ENCODE assay signal across 10 cellular contexts in the genomic region with DNA sequence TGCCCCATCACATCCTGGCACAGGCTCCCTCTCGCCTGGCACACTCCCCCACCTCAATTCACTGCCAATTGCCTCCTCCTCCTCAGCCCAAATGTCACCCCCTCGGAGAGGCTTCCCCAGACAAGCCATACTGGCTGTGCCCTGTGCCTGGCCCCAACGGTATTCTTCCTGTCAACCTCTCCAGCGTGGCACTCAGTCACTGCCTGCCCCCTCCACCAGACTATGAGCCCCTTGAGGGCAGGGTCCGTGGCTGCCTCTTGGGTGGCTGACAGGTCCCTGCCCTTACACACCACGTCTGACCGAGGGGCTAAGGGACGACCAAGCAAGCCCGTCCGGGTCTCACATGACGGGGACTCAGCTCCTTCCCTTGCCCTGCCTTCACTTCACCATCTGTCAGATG.
A peak's percentile ranks its signal among the peaks of the same experiment; 100 is the strongest.
DNase-seq lines count a peak whose midpoint lies in the region; ATAC-seq and TF ChIP-seq lines count a peak whose summit lies in the region.
"Had no signal": no experiment of that assay in that cellular context is flagged by ENCODE, and none has a peak within 500 bp of the region (broad histone marks: within the 10 kb centered on the region; RNA-seq: fewer than 3 reads in every experiment).

No MANE protein-coding gene starts in this region.

- H3K27me3 ChIP-seq in IMR-90 (ENCODE audit: control insufficient read depth, insufficient read depth, low read length) (no peaks in the 10 kb centered on the region), lung (ENCODE audit: control insufficient read depth, insufficient read depth) (no peaks in the 10 kb centered on the region)

- ATAC-seq in IMR-90 (ENCODE audit: low read depth) (no peak), lung (ENCODE audit: insufficient read depth, low FRiP score) (no peak), HG03135 (IDR thresholded peaks at IDR 0.05; ENCODE audit: unreplicated experiment) (no peak)
- ATAC-seq: activated naive CD8-positive, alpha-beta T cell treated with anti-CD3 and anti-CD28 coated beads, Interleukin-2, amount 50 U/mL, for 24 hours had no signal

- DNase-seq in IMR-90 = no peak
- DNase-seq in lung (ENCODE audit: low spot score) = no peak
- no peak for DNase-seq in SKM-1 (lab: John Stamatoyannopoulos, UW; ENCODE audit: unreplicated experiment)
- no peak for DNase-seq in OCI-M2 (lab: John Stamatoyannopoulos, UW; ENCODE audit: unreplicated experiment)
- DNase-seq in stimulated activated CD8-positive, alpha-beta memory T cell treated with anti-CD3 and anti-CD28 coated beads, Interleukin-4, amount 100 ng/mL, for 48 hours = no peak
- DNase-seq: activated CD4-positive, alpha-beta T cell treated with anti-CD3 and anti-CD28 coated beads for 1 hour; activated naive CD8-positive, alpha-beta T cell treated with anti-CD3 and anti-CD28 coated beads, Interleukin-2, amount 50 U/mL, for 24 hours had no signal

- H3K4me2 ChIP-seq in IMR-90 (ENCODE audit: low read depth, low read length) = no peak overlapping the region

- peaks cover 8% of the 10 kb centered on the region; the same call in 1 of the 2 replicates for H4K20me1 ChIP-seq in IMR-90 (ENCODE audit: insufficient read depth, low read length)

- dilution Hi-C loops in IMR-90 (cut with HindIII; ENCODE audit: low sequenced_read_pairs, unreplicated experiment) = no loop called here

- 0 out of 2 replicates have a peak overlapping the region, but pooled peaks have one; percentile 22 for H3K9ac ChIP-seq in IMR-90 (ENCODE audit: low read depth, low read length)

- no TSS peak for BruUV-seq in IMR-90 (replicated peaks; lab: Mats Ljungman, UMichigan)

- no peak overlapping the region; the same call in 1 of the 2 replicates for H3K14ac ChIP-seq in IMR-90 (replicated peaks; ENCODE audit: low read depth, low read length)

- peaks cover 37 to 92% of the 10 kb centered on the region in 2 experiments for H3K79me1 ChIP-seq in IMR-90 (ENCODE audit: low read depth in 1 of 2, low read length in 2 of 2)

- in situ Hi-C loops in IMR-90 (cut with MboI; ENCODE audit: low sequenced_read_pairs) = no loop called here

- H3K4me3 ChIP-seq in IMR-90 (ENCODE audit: insufficient read depth, low read depth, low read length) = no peak overlapping the region
- H3K4me3 ChIP-seq in lung = no peak overlapping the region
- no peak overlapping the region for H3K4me3 ChIP-seq in skin epidermis

- peak overlapping the region; percentile 67; the same call in 1 of the 2 replicates for H4K91ac ChIP-seq in IMR-90 (ENCODE audit: insufficient read depth, low read depth, low read length)

- peak overlapping the region; percentile 41 for H3K4ac ChIP-seq in IMR-90 (ENCODE audit: low read depth, low read length)

- H3K27ac ChIP-seq in IMR-90 (ENCODE audit: insufficient read depth, low read length) (peak overlapping the region; percentile 50; the same call in 1 of the 2 replicates), angular gyrus (ENCODE audit: low read depth, low read length) (peak overlapping the region; percentile 67), lung (ENCODE audit: low read depth in 1 of 2, low read length in 1 of 2) (peak overlapping the region; percentile 26 to 93), skin epidermis (peak overlapping the region in 16 of 21 experiments; percentile 9 to 89 (median 70))

- H3K9me1 ChIP-seq in IMR-90 (ENCODE audit: insufficient read depth, low read length) = peaks cover 41% of the 10 kb centered on the region

- H3K4me1 ChIP-seq in IMR-90 (ENCODE audit: control insufficient read depth, insufficient read depth, low read length) (peaks cover 66% of the 10 kb centered on the region), lung (ENCODE audit: control insufficient read depth in 2 of 2, insufficient read depth in 2 of 2, low read length in 2 of 2) (peaks cover 31 to 34% of the 10 kb centered on the region in 2 donors)

- H2BK5ac ChIP-seq in IMR-90 (ENCODE audit: low read depth, low read length, poor library complexity, severe bottlenecking) = peak overlapping the region; percentile 36

- H2AK5ac ChIP-seq in IMR-90 (ENCODE audit: low read depth, low read length) = peak overlapping the region; percentile 89

- peak overlapping the region; percentile 40; the same call in 1 of the 2 replicates for H4K5ac ChIP-seq in IMR-90 (ENCODE audit: low read depth, low read length)

- H3K18ac ChIP-seq in IMR-90 (ENCODE audit: low read depth, low read length) = peak overlapping the region; percentile 22; the same call in 1 of the 2 replicates

- peak overlapping the region; percentile 20; the same call in 1 of the 3 replicates for H2BK15ac ChIP-seq in IMR-90 (ENCODE audit: low read depth, low read length)

- H2BK20ac ChIP-seq in IMR-90 (ENCODE audit: low read depth, low read length) = peak overlapping the region; percentile 2; the same call in 1 of the 2 replicates

- intact Hi-C loops in IMR-90 (cut with micrococcal nuclease) = no loop called here

- TF ChIP-seq CTCF in IMR-90 (conservative IDR thresholded peaks at IDR 0.05; ENCODE audit: low read depth, low read length) (no peak), lung (IDR thresholded peaks at IDR 0.05; ENCODE audit: control extremely low read depth, extremely low read depth) (no peak)

- peak overlapping the region; percentile 31; the same call in 1 of the 2 replicates for H2BK120ac ChIP-seq in IMR-90 (ENCODE audit: low read depth, low read length)

- CTCF ChIA-PET in IMR-90 (lab: Yijun Ruan, JAX) = no interaction called here

- no peak for TF ChIP-seq RAD21 in IMR-90 (IDR thresholded peaks at IDR 0.05; ENCODE audit: low read length)

- H3K9me3 ChIP-seq in IMR-90 (ENCODE audit: control insufficient read depth, insufficient read depth, low read length) (no peaks in the 10 kb centered on the region), lung (ENCODE audit: control insufficient read depth in 2 of 2, insufficient read depth in 1 of 2, low read length in 1 of 2) (no peaks in the 10 kb centered on the region)

- POLR2A ChIA-PET in IMR-90 (lab: Charles Lee; ENCODE audit: unreplicated experiment) = no interaction called here

- WGBS in IMR-90 (ENCODE audit: extremely low coverage in 2 of 2, insufficient read length in 1 of 2), 2 experiments = 74% methylated on average over 5 of the region's 11 CpGs; no CpG with 5 or more reads in 1 of the 2 experiments
- WGBS in lung, 2 donors = 61 to 67% methylated on average over 11 of the region's 11 CpGs

- peak overlapping the region; percentile 18 for H2AK9ac ChIP-seq in IMR-90 (replicated peaks; ENCODE audit: low read depth, low read length, poor library complexity)

- no peak for TF ChIP-seq POLR2A in IMR-90 (IDR thresholded peaks at IDR 0.05; ENCODE audit: low read depth, low read length)

- H2AFZ ChIP-seq in IMR-90 (replicated peaks; ENCODE audit: low read length, poor library complexity) = no peak overlapping the region

- peak overlapping the region; percentile 14 to 42; a peak in 3 of 4 replicates for H4K8ac ChIP-seq in IMR-90 (ENCODE audit: low read depth in 2 of 2, low read length in 2 of 2)

- H3K56ac ChIP-seq in IMR-90 (ENCODE audit: extremely low read depth, insufficient read depth, low read length) = no peak overlapping the region

- H3K36me3 ChIP-seq in IMR-90 (ENCODE audit: control insufficient read depth, insufficient read depth, low read length) = peaks cover 9% of the 10 kb centered on the region; the same call in 1 of the 2 replicates
- no peaks in the 10 kb centered on the region for H3K36me3 ChIP-seq in lung (ENCODE audit: control insufficient read depth in 2 of 2, insufficient read depth in 2 of 2, low read length in 2 of 2)

- H3K23ac ChIP-seq in IMR-90 (ENCODE audit: low read depth, low read length) = no peak overlapping the region

TF ChIP-seq in IMR-90, 13 proteins besides CTCF, POLR2A, EP300 and RAD21:
- TF ChIP-seq USF2 (IDR thresholded peaks at IDR 0.05; ENCODE audit: low read depth, low read length) (no peak), CEBPB (IDR thresholded peaks at IDR 0.05; ENCODE audit: low read depth, low read length) (no peak), MAFK (IDR thresholded peaks at IDR 0.05; ENCODE audit: low read depth, low read length) (no peak), ELK1 (IDR thresholded peaks at IDR 0.05; ENCODE audit: borderline replicate concordance, low read depth, low read length) (no peak), CHD1 (IDR thresholded peaks at IDR 0.05; ENCODE audit: low read depth, low read length) (no peak), BHLHE40 (IDR thresholded peaks at IDR 0.05; ENCODE audit: low read depth, low read length) (no peak), SMC3 (IDR thresholded peaks at IDR 0.05; ENCODE audit: low read depth, low read length) (no peak), RFX5 (IDR thresholded peaks at IDR 0.05; ENCODE audit: low read depth, low read length) (no peak)
